ENCODE assay signal across 19 cellular contexts in genomic region chr4:150096625-150097024, GRCh38. TPM values are rescaled to one million over a fixed set of nuclear protein-coding genes. Genes with fewer than 3 reads are reported as not detected.
DNase-seq lines count a peak whose midpoint lies in the region; ATAC-seq and TF ChIP-seq lines count a peak whose summit lies in the region.
"Had no signal": no experiment of that assay in that cellular context is flagged by ENCODE, and none has a peak within 500 bp of the region (broad histone marks: within the 10 kb centered on the region; RNA-seq: fewer than 3 reads in every experiment).

No MANE protein-coding gene starts in this region.

- H3K27ac ChIP-seq in BLaER1 (0 out of 2 replicates have a peak overlapping the region, but pooled peaks have one; percentile 7), HEK293 (ENCODE audit: extremely low read depth, low read depth, low read length) (no peak overlapping the region), lower lobe of right lung (no peak overlapping the region)

- no peak for TF ChIP-seq CTCF in HEK293 (tag by site-specific recombination; IDR thresholded peaks at IDR 0.05)
- no peak for TF ChIP-seq CTCF in lower lobe of right lung (IDR thresholded peaks at IDR 0.05)

- CTCF ChIA-PET in HEK293 (lab: Yijun Ruan, JAX), result interaction anchor here (1.0 kb wide), 1 partner anchor 48 kb away, joined by 3 read pairs; no protein-coding TSS in a partner anchor

- H3K9me3 Mint-ChIP-seq in activated T-cell treated with anti-CD3 and anti-CD28 coated beads, Interleukin-2, amount 50 U/mL, for 72 hours, result no peaks in the 10 kb centered on the region
- H3K9me3 Mint-ChIP-seq: GM23338, T-cell had no signal

- DNase-seq in NCI-H524 (lab: John Stamatoyannopoulos, UW), result peak; percentile 27 to 50
- peak; percentile 48 for DNase-seq in medulla oblongata (ENCODE audit: extremely low spot score)
- DNase-seq in lower lobe of right lung, result no peak
- no peak for DNase-seq in T-helper 9 cell
- DNase-seq in activated T-cell treated with anti-CD3 and anti-CD28 coated beads, Interleukin-2, amount 50 U/mL, for 72 hours, result no peak
- DNase-seq: COR-L47, DMS 273 treated with DMSO at 0.1 percent for 48 hours, GF-D8, HCEC 1CT, NCI-H1930, NCI-H2227 treated with DMSO at 0.1 percent for 48 hours, PC-3, RPMI8226, SHP77 treated with DMSO at 0.1 percent for 48 hours, T-cell had no signal

- H3K9ac ChIP-seq in BLaER1, result no peak overlapping the region

- no peak overlapping the region for H3K4me3 ChIP-seq in BLaER1
- no peak overlapping the region for H3K4me3 ChIP-seq in HEK293 (ENCODE audit: low read depth, low read length)
- H3K4me3 ChIP-seq in lower lobe of right lung, result no peak overlapping the region
- H3K4me3 ChIP-seq: GM23338 had no signal

- no peaks in the 10 kb centered on the region for H4K20me1 ChIP-seq in BLaER1

- POLR2A ChIA-PET in HEK293 (lab: Yijun Ruan, JAX), result no interaction called here

- H3K9me3 ChIP-seq in BLaER1, result 0 out of 2 replicates have a peak, but pooled peaks cover 6% of the 10 kb centered on the region
- no peaks in the 10 kb centered on the region for H3K9me3 ChIP-seq in HEK293 (ENCODE audit: control insufficient read depth, insufficient read depth, low read depth, low read length)
- no peaks in the 10 kb centered on the region for H3K9me3 ChIP-seq in lower lobe of right lung

- ATAC-seq in GM19351 (IDR thresholded peaks at IDR 0.05; ENCODE audit: unreplicated experiment) (no peak), lower lobe of right lung (no peak)
- no peak for ATAC-seq in activated T-cell treated with anti-CD3 and anti-CD28 coated beads, Interleukin-2, amount 50 U/mL, for 72 hours (replicated peaks in 1 of 2)
- ATAC-seq: GM23338, T-cell had no signal

- H3K36me3 Mint-ChIP-seq in activated T-cell treated with anti-CD3 and anti-CD28 coated beads, Interleukin-2, amount 50 U/mL, for 72 hours (ENCODE audit: insufficient read depth in 2 of 2), result no peaks in the 10 kb centered on the region
- H3K36me3 Mint-ChIP-seq: T-cell had no signal

- no peak overlapping the region for H3K27ac Mint-ChIP-seq in activated T-cell treated with anti-CD3 and anti-CD28 coated beads, Interleukin-2, amount 50 U/mL, for 72 hours
- H3K27ac Mint-ChIP-seq: GM23338, T-cell had no signal

- H3K4me3 Mint-ChIP-seq in activated T-cell treated with anti-CD3 and anti-CD28 coated beads, Interleukin-2, amount 50 U/mL, for 72 hours, result no peak overlapping the region
- H3K4me3 Mint-ChIP-seq: GM23338, T-cell had no signal

- peak overlapping the region; percentile 48 for H3K4me2 ChIP-seq in BLaER1
- H3K4me2 ChIP-seq: GM23338 had no signal

- H3K4me1 ChIP-seq in BLaER1 (peaks cover 17% of the 10 kb centered on the region), HEK293 (ENCODE audit: control insufficient read depth, insufficient read depth, low read length) (no peaks in the 10 kb centered on the region), lower lobe of right lung (no peaks in the 10 kb centered on the region)

- no peaks in the 10 kb centered on the region for H3K4me1 Mint-ChIP-seq in activated T-cell treated with anti-CD3 and anti-CD28 coated beads, Interleukin-2, amount 50 U/mL, for 72 hours (ENCODE audit: low read depth)
- H3K4me1 Mint-ChIP-seq: GM23338, T-cell had no signal

- peaks cover 13% of the 10 kb centered on the region for H3K27me3 Mint-ChIP-seq in activated T-cell treated with anti-CD3 and anti-CD28 coated beads, Interleukin-2, amount 50 U/mL, for 72 hours (ENCODE audit: low read depth)

- H3K27me3 ChIP-seq in BLaER1 (no peaks in the 10 kb centered on the region), lower lobe of right lung (ENCODE audit: low read depth) (no peaks in the 10 kb centered on the region)

- H3K36me3 ChIP-seq in BLaER1, result no peaks in the 10 kb centered on the region
- no peaks in the 10 kb centered on the region; a peak in 1 of 3 replicates for H3K36me3 ChIP-seq in HEK293 (ENCODE audit: control insufficient read depth in 2 of 2, insufficient read depth in 1 of 2, low read length in 2 of 2)
- H3K36me3 ChIP-seq in lower lobe of right lung, result no peaks in the 10 kb centered on the region

- intact Hi-C loops in lower lobe of right lung (cut with DNase I), result no loop called here

TF ChIP-seq in HEK293, 187 proteins besides CTCF, POLR2A, EP300 and RAD21:
- TF ChIP-seq ZNF175 (tag by site-specific recombination; IDR thresholded peaks at IDR 0.05) (no peak), KLF1 (tag by site-specific recombination; IDR thresholded peaks at IDR 0.05) (peak; percentile 96), ZNF529 (tag by site-specific recombination; IDR thresholded peaks at IDR 0.05; ENCODE audit: insufficient replicate concordance) (no peak), ZFP69B (tag by site-specific recombination; IDR thresholded peaks at IDR 0.05) (no peak), ZNF121 (tag by site-specific recombination; IDR thresholded peaks at IDR 0.05) (no peak), ZNF324 (tag by site-specific recombination; IDR thresholded peaks at IDR 0.05) (no peak), ZNF221 (tag by site-specific recombination; IDR thresholded peaks at IDR 0.05; ENCODE audit: borderline replicate concordance) (no peak), ZBTB7A (tag by site-specific recombination; IDR thresholded peaks at IDR 0.05; ENCODE audit: low read depth) (no peak), ZNF610 (tag by site-specific recombination; IDR thresholded peaks at IDR 0.05; ENCODE audit: borderline replicate concordance) (peak; percentile 95)
- TF ChIP-seq, protein P1, sequence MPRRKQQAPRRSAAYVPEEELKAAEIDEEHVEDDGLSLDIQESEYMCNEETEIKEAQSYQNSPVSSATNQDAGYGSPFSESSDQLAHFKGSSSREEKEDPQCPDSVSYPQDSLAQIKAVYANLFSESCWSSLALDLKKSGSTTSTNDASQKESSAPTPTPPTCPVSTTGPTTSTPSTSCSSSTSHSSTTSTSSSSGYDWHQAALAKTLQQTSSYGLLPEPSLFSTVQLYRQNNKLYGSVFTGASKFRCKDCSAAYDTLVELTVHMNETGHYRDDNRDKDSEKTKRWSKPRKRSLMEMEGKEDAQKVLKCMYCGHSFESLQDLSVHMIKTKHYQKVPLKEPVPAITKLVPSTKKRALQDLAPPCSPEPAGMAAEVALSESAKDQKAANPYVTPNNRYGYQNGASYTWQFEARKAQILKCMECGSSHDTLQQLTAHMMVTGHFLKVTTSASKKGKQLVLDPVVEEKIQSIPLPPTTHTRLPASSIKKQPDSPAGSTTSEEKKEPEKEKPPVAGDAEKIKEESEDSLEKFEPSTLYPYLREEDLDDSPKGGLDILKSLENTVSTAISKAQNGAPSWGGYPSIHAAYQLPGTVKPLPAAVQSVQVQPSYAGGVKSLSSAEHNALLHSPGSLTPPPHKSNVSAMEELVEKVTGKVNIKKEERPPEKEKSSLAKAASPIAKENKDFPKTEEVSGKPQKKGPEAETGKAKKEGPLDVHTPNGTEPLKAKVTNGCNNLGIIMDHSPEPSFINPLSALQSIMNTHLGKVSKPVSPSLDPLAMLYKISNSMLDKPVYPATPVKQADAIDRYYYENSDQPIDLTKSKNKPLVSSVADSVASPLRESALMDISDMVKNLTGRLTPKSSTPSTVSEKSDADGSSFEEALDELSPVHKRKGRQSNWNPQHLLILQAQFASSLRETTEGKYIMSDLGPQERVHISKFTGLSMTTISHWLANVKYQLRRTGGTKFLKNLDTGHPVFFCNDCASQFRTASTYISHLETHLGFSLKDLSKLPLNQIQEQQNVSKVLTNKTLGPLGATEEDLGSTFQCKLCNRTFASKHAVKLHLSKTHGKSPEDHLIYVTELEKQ (tag by site-specific recombination; IDR thresholded peaks at IDR 0.05; ENCODE audit: borderline replicate concordance), result no peak
- TF ChIP-seq, protein P2, sequence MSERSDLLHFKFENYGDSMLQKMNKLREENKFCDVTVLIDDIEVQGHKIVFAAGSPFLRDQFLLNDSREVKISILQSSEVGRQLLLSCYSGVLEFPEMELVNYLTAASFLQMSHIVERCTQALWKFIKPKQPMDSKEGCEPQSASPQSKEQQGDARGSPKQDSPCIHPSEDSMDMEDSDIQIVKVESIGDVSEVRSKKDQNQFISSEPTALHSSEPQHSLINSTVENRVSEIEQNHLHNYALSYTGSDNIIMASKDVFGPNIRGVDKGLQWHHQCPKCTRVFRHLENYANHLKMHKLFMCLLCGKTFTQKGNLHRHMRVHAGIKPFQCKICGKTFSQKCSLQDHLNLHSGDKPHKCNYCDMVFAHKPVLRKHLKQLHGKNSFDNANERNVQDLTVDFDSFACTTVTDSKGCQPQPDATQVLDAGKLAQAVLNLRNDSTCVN (tag by site-specific recombination; optimal IDR thresholded peaks at IDR 0.05), result no peak

RNA-seq across cellular contexts. Expression of gene DCLK2, which starts 18.4 kb away (rescaled TPM):
- 2.9 TPM for total RNA-seq in lower lobe of right lung
- total RNA-seq in activated T-cell treated with anti-CD3 and anti-CD28 coated beads, Interleukin-2, amount 50 U/mL, for 72 hours, result under 1 TPM; 0.12 to 0.46 TPM

Comparison
In these comparisons a context has a peak if more than half of its experiments do, and no peak if none do; other contexts are left out.
1. DNase-seq: peak in NCI-H524 (2 of 2) and medulla oblongata (single experiment); none in lower lobe of right lung (single experiment), T-helper 9 cell (single experiment) and activated T-cell treated with anti-CD3 and anti-CD28 coated beads, Interleukin-2, amount 50 U/mL, for 72 hours (0 of 2).